Comparison of ENCODE assay signal across 16 cellular contexts in genomic region chr21:29117372-29117955, GRCh38. TPM values are rescaled to one million over a fixed set of nuclear protein-coding genes. Genes with fewer than 3 reads are reported as not detected.
DNase-seq lines count a peak whose midpoint lies in the region; ATAC-seq and TF ChIP-seq lines count a peak whose summit lies in the region.
"Had no signal": no experiment of that assay in that cellular context is flagged by ENCODE, and none has a peak within 500 bp of the region (broad histone marks: within the 10 kb centered on the region; RNA-seq: fewer than 3 reads in every experiment).

No MANE protein-coding gene starts in this region.

- peak; percentile 56 for ATAC-seq in GM18867 (IDR thresholded peaks at IDR 0.05; ENCODE audit: unreplicated experiment)
- peak; percentile 38 for ATAC-seq in HG03565 (IDR thresholded peaks at IDR 0.05; ENCODE audit: unreplicated experiment)
- peak in 1 of 4 donors; percentile 70 for ATAC-seq in psoas muscle
- no peak for ATAC-seq in GM21717 (IDR thresholded peaks at IDR 0.05; ENCODE audit: unreplicated experiment)
- ATAC-seq: activated CD8-positive, alpha-beta memory T cell treated with anti-CD3 and anti-CD28 coated beads, Interleukin-2, amount 10 ng/mL, durations not matched to agents 7 days and 5 days; left lung had no signal

- 28 to 54% (median 34%) methylated on average over 3 of the region's 3 CpGs for WGBS in psoas muscle, 3 donors

- TF ChIP-seq CTCF in HEK293 (tag by site-specific recombination; IDR thresholded peaks at IDR 0.05) (no peak), psoas muscle (IDR thresholded peaks at IDR 0.05) (no peak), left ventricle myocardium inferior (IDR thresholded peaks at IDR 0.05; ENCODE audit: borderline replicate concordance) (no peak)

- H3K27ac ChIP-seq in HEK293 (ENCODE audit: extremely low read depth, low read depth, low read length) (no peak overlapping the region), psoas muscle (peak overlapping the region; percentile 21), left ventricle myocardium inferior (replicated peaks) (no peak overlapping the region)
- H3K27ac ChIP-seq: left lung, SJCRH30 had no signal

- H3K36me3 ChIP-seq in HEK293 (ENCODE audit: control insufficient read depth in 2 of 2, insufficient read depth in 1 of 2, low read length in 2 of 2), result no peaks in the 10 kb centered on the region
- H3K36me3 ChIP-seq in psoas muscle (ENCODE audit: insufficient read depth in 1 of 2, low read depth in 1 of 2), result no peaks in the 10 kb centered on the region
- no peaks in the 10 kb centered on the region for H3K36me3 ChIP-seq in left ventricle myocardium inferior
- H3K36me3 ChIP-seq: left lung, SJCRH30 had no signal

- H3K4me1 ChIP-seq in HEK293 (ENCODE audit: control insufficient read depth, insufficient read depth, low read length), result peaks cover 8% of the 10 kb centered on the region; the same call in 1 of the 2 replicates
- peaks cover 20% of the 10 kb centered on the region for H3K4me1 ChIP-seq in psoas muscle
- no peaks in the 10 kb centered on the region for H3K4me1 ChIP-seq in left ventricle myocardium inferior
- H3K4me1 ChIP-seq: left lung had no signal

- intact Hi-C loops in psoas muscle (cut with DNase I), result no loop called here
- intact Hi-C loops in left ventricle myocardium inferior (cut with micrococcal nuclease), result no loop called here

- H3K9me3 ChIP-seq in HEK293 (ENCODE audit: control insufficient read depth, insufficient read depth, low read depth, low read length) (no peaks in the 10 kb centered on the region), psoas muscle (no peaks in the 10 kb centered on the region), left ventricle myocardium inferior (replicated peaks) (no peaks in the 10 kb centered on the region)
- H3K9me3 ChIP-seq: left lung, SJCRH30 had no signal

- H3K4me3 ChIP-seq in HEK293 (ENCODE audit: low read depth, low read length) (no peak overlapping the region), psoas muscle (no peak overlapping the region), left ventricle myocardium inferior (no peak overlapping the region)
- H3K4me3 ChIP-seq: left lung, SJCRH30 had no signal

- CTCF ChIA-PET in HEK293 (lab: Yijun Ruan, JAX), result interaction anchor here (0.7 kb wide), 1 partner anchor 534 kb away, joined by 3 read pairs; no protein-coding TSS in a partner anchor

- POLR2A ChIA-PET in HEK293 (lab: Yijun Ruan, JAX), result no interaction called here

- no peaks in the 10 kb centered on the region for H3K27me3 ChIP-seq in psoas muscle (ENCODE audit: insufficient read depth in 3 of 3, low read length in 2 of 3)
- H3K27me3 ChIP-seq in left ventricle myocardium inferior (ENCODE audit: low read depth), result no peaks in the 10 kb centered on the region
- H3K27me3 ChIP-seq: left lung, SJCRH30 had no signal

- DNase-seq in psoas muscle (no peak), left ventricle myocardium inferior (no peak)
- no peak for DNase-seq in activated CD4-positive, alpha-beta T cell treated with anti-CD3 and anti-CD28 coated beads for 48 hours
- DNase-seq: activated CD8-positive, alpha-beta memory T cell treated with anti-CD3 and anti-CD28 coated beads, Interleukin-2, amount 10 ng/mL, durations not matched to agents 7 days and 5 days; CD8-positive, alpha-beta memory T cell; hypothalamus; left lung; NCI-H1694; NCI-H774; SJCRH30; small intestine had no signal

TF ChIP-seq in HEK293, 187 proteins besides CTCF, POLR2A, EP300 and RAD21:
- TF ChIP-seq ZNF184 (tag by site-specific recombination; IDR thresholded peaks at IDR 0.05) (no peak), ZFP69B (tag by site-specific recombination; IDR thresholded peaks at IDR 0.05) (no peak), ZNF223 (tag by site-specific recombination; IDR thresholded peaks at IDR 0.05) (no peak), REST (tag by site-specific recombination; IDR thresholded peaks at IDR 0.05) (peak; percentile 50; the same call in 1 of the 2 replicates), ZNF600 (tag by site-specific recombination; IDR thresholded peaks at IDR 0.05) (no peak), ZNF302 (tag by site-specific recombination; IDR thresholded peaks at IDR 0.05; ENCODE audit: low read depth) (no peak), FEZF1 (tag by site-specific recombination; IDR thresholded peaks at IDR 0.05) (peak; percentile 79), SP7 (tag by site-specific recombination; IDR thresholded peaks at IDR 0.05) (peak; percentile 34), PRDM6 (tag by site-specific recombination; IDR thresholded peaks at IDR 0.05) (0 out of 2 replicates have a peak, but pooled peaks have one; percentile 15), ZNF530 (tag by site-specific recombination; IDR thresholded peaks at IDR 0.05; ENCODE audit: low read depth) (no peak)

RNA-seq across cellular contexts. Expression of gene MAP3K7CL, which starts 13.0 kb away (rescaled TPM):
- total RNA-seq in psoas muscle (100 to 1,000 TPM in 1 of 4 donors, 10 to 100 TPM in 3; 15.3 to 107 (median 23.7) TPM), left ventricle myocardium inferior (2.1 TPM)
- polyA plus RNA-seq in psoas muscle, result 10 to 100 TPM in 2 of 3 donors, 1 to 10 TPM in 1; 3.3 to 18.4 (median 12.8) TPM
- total RNA-seq: neural crest cell had no signal

RNA-seq across cellular contexts. Expression of gene CCT8, which starts 44.0 kb away (rescaled TPM):
- total RNA-seq in psoas muscle (100 to 1,000 TPM; 128 to 142 (median 138) TPM), left ventricle myocardium inferior (104 TPM)
- polyA plus RNA-seq in psoas muscle, result 100 to 1,000 TPM; 124 to 251 (median 157) TPM
